10 cellular contexts compared by ENCODE assay signal in the genomic region with DNA sequence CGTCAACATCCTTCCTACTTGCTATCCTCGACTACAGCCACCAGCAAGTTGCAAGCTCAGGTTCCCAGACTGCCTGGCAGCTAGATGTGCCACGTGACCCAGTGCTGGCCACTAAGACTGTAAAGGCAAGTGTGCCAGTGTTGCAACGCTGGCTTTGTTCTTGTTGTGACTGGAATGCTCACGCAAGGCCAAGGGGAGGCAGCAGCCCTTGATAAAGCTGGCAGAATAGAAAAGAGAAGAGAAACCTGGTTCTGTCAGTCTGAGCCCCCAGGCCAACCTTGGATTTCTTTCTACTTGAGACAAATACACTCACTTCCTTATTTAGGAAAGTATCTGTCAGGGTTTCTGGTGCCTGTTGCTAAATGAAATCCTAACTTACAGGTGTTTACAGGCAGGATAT.
DNase-seq lines count a peak whose midpoint lies in the region; ATAC-seq, FAIRE-seq and TF ChIP-seq lines count a peak whose summit lies in the region.
"Had no signal": no experiment of that assay in that cellular context is flagged by ENCODE, and none has a peak within 500 bp of the region (broad histone marks: within the 10 kb centered on the region; RNA-seq: fewer than 3 reads in every experiment).

No MANE protein-coding gene starts in this region.

- no peak for FAIRE-seq in D721Med (lab: Jason Lieb, UNC)

- H3K36me3 ChIP-seq in mammary epithelial cell (ENCODE audit: insufficient read depth, low read length) (no peaks in the 10 kb centered on the region), lower lobe of right lung (peaks cover 5% of the 10 kb centered on the region)

- in situ Hi-C loops in mammary epithelial cell (cut with MboI; ENCODE audit: low sequenced_read_pairs in 2 of 2): loop anchor here in 1 of 2 donors (25.0 kb wide), 1 partner anchor 286 kb away; no protein-coding TSS in a partner anchor

- H3K27ac ChIP-seq in 22Rv1 (peak overlapping the region; percentile 34), mammary epithelial cell (ENCODE audit: insufficient read depth, low read depth, low read length) (peak overlapping the region; percentile 46), lower lobe of right lung (no peak overlapping the region)

- H3K4me1 ChIP-seq in mammary epithelial cell (ENCODE audit: insufficient read depth, low read length) (peaks cover 29% of the 10 kb centered on the region), lower lobe of right lung (peaks cover 9% of the 10 kb centered on the region)

- no TSS peak for BruUV-seq in mammary epithelial cell (replicated peaks; lab: Mats Ljungman, UMichigan)

- CTCF ChIA-PET in mammary epithelial cell (lab: Charles Lee; ENCODE audit: low non-redundant PET): no interaction called here

- ATAC-seq in lower lobe of right lung (peak; percentile 79 to 80), SK-N-SH treated with all-trans-retinoic acid at 6 μM for 48 hours (no peak)

- TF ChIP-seq CTCF in 22Rv1 (IDR thresholded peaks at IDR 0.05) (no peak; the same call in 1 of the 2 replicates), mammary epithelial cell (conservative IDR thresholded peaks at IDR 0.05 in 1 of 2, IDR thresholded peaks at IDR 0.05 in 1 of 2; ENCODE audit: extremely low read depth in 1 of 2, insufficient read depth in 1 of 2, low read depth in 1 of 2, low read length in 2 of 2) (no peak), lower lobe of right lung (IDR thresholded peaks at IDR 0.05) (no peak), D721Med (IDR thresholded peaks at IDR 0.05; ENCODE audit: insufficient read depth, missing control alignments) (no peak)

- peak overlapping the region; percentile 37 for H2AFZ ChIP-seq in mammary epithelial cell (ENCODE audit: low read depth, low read length)

- dilution Hi-C loops in mammary epithelial cell (cut with HindIII; ENCODE audit: low sequenced_read_pairs): no loop called here

- peak overlapping the region; percentile 66 for H3K4me2 ChIP-seq in mammary epithelial cell (ENCODE audit: insufficient read depth, low read depth, low read length)

- 13% methylated on average over 5 of the region's 5 CpGs for WGBS in mammary epithelial cell (ENCODE audit: low coverage, missing lambda C conversion rate)

- H3K9me3 ChIP-seq in mammary epithelial cell (replicated peaks; ENCODE audit: insufficient read depth, low read length) (no peaks in the 10 kb centered on the region), lower lobe of right lung (no peaks in the 10 kb centered on the region)

- DNase-seq in M059J (ENCODE audit: low read depth) (peak; percentile 55), mammary epithelial cell (peak; percentile 67), lower lobe of right lung (peak; percentile 87), D721Med (ENCODE audit: insufficient read length, low spot score) (no peak), HUDEP-2 (lab: John Stamatoyannopoulos, UW; ENCODE audit: unreplicated experiment in 76 of 76) (no peak), COLO668 (lab: John Stamatoyannopoulos, UW; ENCODE audit: unreplicated experiment) (no peak)
- DNase-seq: ACHN, NCI-H1048 had no signal

- intact Hi-C loops in mammary epithelial cell (cut with micrococcal nuclease): loop anchor here (5.0 to 10.0 kb wide), 2 partner anchors 301 to 412 kb away; a partner anchor contains a TSS
- intact Hi-C loops in lower lobe of right lung (cut with DNase I): no loop called here

- no peaks in the 10 kb centered on the region for H3K27me3 ChIP-seq in mammary epithelial cell (ENCODE audit: insufficient read depth, low read length)
- no peaks in the 10 kb centered on the region for H3K27me3 ChIP-seq in lower lobe of right lung (ENCODE audit: low read depth)

- H3K4me3 ChIP-seq in mammary epithelial cell (replicated peaks in 1 of 3; ENCODE audit: insufficient read depth in 1 of 3, low read depth in 2 of 3, low read length in 3 of 3) (no peak overlapping the region), lower lobe of right lung (no peak overlapping the region)

- no peaks in the 10 kb centered on the region for H4K20me1 ChIP-seq in mammary epithelial cell (ENCODE audit: insufficient read depth, low read length)

- no peak overlapping the region for H3K9ac ChIP-seq in mammary epithelial cell (ENCODE audit: insufficient read depth, low read length)

- H3K79me2 ChIP-seq in mammary epithelial cell (ENCODE audit: insufficient read depth, low read length): no peaks in the 10 kb centered on the region

TF ChIP-seq in SK-N-SH treated with all-trans-retinoic acid at 6 μM for 48 hours, 23 proteins besides CTCF, POLR2A, EP300 and RAD21:
- TF ChIP-seq ZFP30 (CRISPR knock-in tag; IDR thresholded peaks at IDR 0.05) (no peak), SNAI2 (CRISPR knock-in tag; IDR thresholded peaks at IDR 0.05) (no peak), BACH2 (CRISPR knock-in tag; IDR thresholded peaks at IDR 0.05; ENCODE audit: borderline replicate concordance) (no peak), CSDC2 (CRISPR knock-in tag; IDR thresholded peaks at IDR 0.05) (no peak), GLIS3 (CRISPR knock-in tag; IDR thresholded peaks at IDR 0.05) (no peak), ZFP3 (CRISPR knock-in tag; IDR thresholded peaks at IDR 0.05) (no peak), ZNF565 (CRISPR knock-in tag; conservative IDR thresholded peaks at IDR 0.05; ENCODE audit: low read depth) (no peak), ESRRG (CRISPR knock-in tag; IDR thresholded peaks at IDR 0.05) (no peak), RARB (CRISPR knock-in tag; IDR thresholded peaks at IDR 0.05) (no peak), OSR1 (CRISPR knock-in tag; IDR thresholded peaks at IDR 0.05) (no peak), ZNF8 (CRISPR knock-in tag; IDR thresholded peaks at IDR 0.05) (no peak), TOX (CRISPR knock-in tag; IDR thresholded peaks at IDR 0.05; ENCODE audit: borderline replicate concordance) (no peak), ZNF70 (CRISPR knock-in tag; IDR thresholded peaks at IDR 0.05) (no peak), TCF4 (CRISPR knock-in tag; IDR thresholded peaks at IDR 0.05; ENCODE audit: borderline replicate concordance) (no peak), ISL1 (CRISPR knock-in tag; IDR thresholded peaks at IDR 0.05) (no peak)
- TF ChIP-seq, protein P1, sequence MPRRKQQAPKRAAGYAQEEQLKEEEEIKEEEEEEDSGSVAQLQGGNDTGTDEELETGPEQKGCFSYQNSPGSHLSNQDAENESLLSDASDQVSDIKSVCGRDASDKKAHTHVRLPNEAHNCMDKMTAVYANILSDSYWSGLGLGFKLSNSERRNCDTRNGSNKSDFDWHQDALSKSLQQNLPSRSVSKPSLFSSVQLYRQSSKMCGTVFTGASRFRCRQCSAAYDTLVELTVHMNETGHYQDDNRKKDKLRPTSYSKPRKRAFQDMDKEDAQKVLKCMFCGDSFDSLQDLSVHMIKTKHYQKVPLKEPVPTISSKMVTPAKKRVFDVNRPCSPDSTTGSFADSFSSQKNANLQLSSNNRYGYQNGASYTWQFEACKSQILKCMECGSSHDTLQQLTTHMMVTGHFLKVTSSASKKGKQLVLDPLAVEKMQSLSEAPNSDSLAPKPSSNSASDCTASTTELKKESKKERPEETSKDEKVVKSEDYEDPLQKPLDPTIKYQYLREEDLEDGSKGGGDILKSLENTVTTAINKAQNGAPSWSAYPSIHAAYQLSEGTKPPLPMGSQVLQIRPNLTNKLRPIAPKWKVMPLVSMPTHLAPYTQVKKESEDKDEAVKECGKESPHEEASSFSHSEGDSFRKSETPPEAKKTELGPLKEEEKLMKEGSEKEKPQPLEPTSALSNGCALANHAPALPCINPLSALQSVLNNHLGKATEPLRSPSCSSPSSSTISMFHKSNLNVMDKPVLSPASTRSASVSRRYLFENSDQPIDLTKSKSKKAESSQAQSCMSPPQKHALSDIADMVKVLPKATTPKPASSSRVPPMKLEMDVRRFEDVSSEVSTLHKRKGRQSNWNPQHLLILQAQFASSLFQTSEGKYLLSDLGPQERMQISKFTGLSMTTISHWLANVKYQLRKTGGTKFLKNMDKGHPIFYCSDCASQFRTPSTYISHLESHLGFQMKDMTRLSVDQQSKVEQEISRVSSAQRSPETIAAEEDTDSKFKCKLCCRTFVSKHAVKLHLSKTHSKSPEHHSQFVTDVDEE (CRISPR knock-in tag; IDR thresholded peaks at IDR 0.05): no peak
- TF ChIP-seq, protein P2, sequence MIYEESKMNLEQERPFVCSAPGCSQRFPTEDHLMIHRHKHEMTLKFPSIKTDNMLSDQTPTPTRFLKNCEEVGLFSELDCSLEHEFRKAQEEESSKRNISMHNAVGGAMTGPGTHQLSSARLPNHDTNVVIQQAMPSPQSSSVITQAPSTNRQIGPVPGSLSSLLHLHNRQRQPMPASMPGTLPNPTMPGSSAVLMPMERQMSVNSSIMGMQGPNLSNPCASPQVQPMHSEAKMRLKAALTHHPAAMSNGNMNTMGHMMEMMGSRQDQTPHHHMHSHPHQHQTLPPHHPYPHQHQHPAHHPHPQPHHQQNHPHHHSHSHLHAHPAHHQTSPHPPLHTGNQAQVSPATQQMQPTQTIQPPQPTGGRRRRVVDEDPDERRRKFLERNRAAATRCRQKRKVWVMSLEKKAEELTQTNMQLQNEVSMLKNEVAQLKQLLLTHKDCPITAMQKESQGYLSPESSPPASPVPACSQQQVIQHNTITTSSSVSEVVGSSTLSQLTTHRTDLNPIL (CRISPR knock-in tag; IDR thresholded peaks at IDR 0.05; ENCODE audit: low read depth): no peak

Comparison
In these comparisons a context has a peak if more than half of its experiments do, and no peak if none do; other contexts are left out.
1. DNase-seq: peak in M059J (single experiment), mammary epithelial cell (single experiment) and lower lobe of right lung (single experiment); none in D721Med (single experiment), HUDEP-2 (0 of 76) and COLO668 (single experiment).